2 cellular contexts compared by ENCODE assay signal in genomic region chr3:133663569-133664313, GRCh38.
A peak's percentile ranks its signal among the peaks of the same experiment; 100 is the strongest.
TF ChIP-seq lines count a peak whose summit lies in the region.

No MANE protein-coding gene starts in this region.

TF ChIP-seq in SK-N-SH treated with all-trans-retinoic acid at 6 μM for 48 hours, 23 proteins besides CTCF, POLR2A, EP300 and RAD21 (continued from another document):
- no peak for TF ChIP-seq TSHZ2 (CRISPR knock-in tag; IDR thresholded peaks at IDR 0.05)
- no peak for TF ChIP-seq PATZ1 (CRISPR knock-in tag; IDR thresholded peaks at IDR 0.05; ENCODE audit: borderline replicate concordance)

TF ChIP-seq in HepG2, 621 proteins besides CTCF, POLR2A, EP300 and RAD21 (continued from another document):
- peak; percentile 35; the same call in 1 of the 2 replicates for TF ChIP-seq ARID4A (CRISPR knock-in tag; IDR thresholded peaks at IDR 0.05; ENCODE audit: borderline replicate concordance)
- TF ChIP-seq ZNF597 (CRISPR knock-in tag; IDR thresholded peaks at IDR 0.05), result no peak
- TF ChIP-seq RXRB (CRISPR knock-in tag; IDR thresholded peaks at IDR 0.05; ENCODE audit: borderline replicate concordance), result peak; percentile 61
- TF ChIP-seq RNF2 (conservative IDR thresholded peaks at IDR 0.05; ENCODE audit: low read depth), result no peak
- no peak for TF ChIP-seq NFIC (IDR thresholded peaks at IDR 0.05; ENCODE audit: low read length)
- TF ChIP-seq HMGXB4 (CRISPR knock-in tag; IDR thresholded peaks at IDR 0.05; ENCODE audit: borderline replicate concordance in 1 of 2, low read depth in 1 of 2), result peak; percentile 55 to 70
- TF ChIP-seq ZGPAT (CRISPR knock-in tag; IDR thresholded peaks at IDR 0.05), result 0 out of 2 replicates have a peak, but pooled peaks have one; percentile 30
- 0 out of 2 replicates have a peak, but pooled peaks have one; percentile 48 for TF ChIP-seq ELF3 (CRISPR knock-in tag; IDR thresholded peaks at IDR 0.05)
- TF ChIP-seq NR2C2 (CRISPR knock-in tag; IDR thresholded peaks at IDR 0.05; ENCODE audit: borderline replicate concordance), result peak; percentile 48; the same call in 1 of the 2 replicates
- TF ChIP-seq RARA (CRISPR knock-in tag; IDR thresholded peaks at IDR 0.05), result peak; percentile 55
- TF ChIP-seq SMARCC2 (IDR thresholded peaks at IDR 0.05), result no peak
- TF ChIP-seq SIX1 (CRISPR knock-in tag; IDR thresholded peaks at IDR 0.05; ENCODE audit: borderline replicate concordance), result peak; percentile 78
- 0 out of 2 replicates have a peak, but pooled peaks have one; percentile 31 for TF ChIP-seq HOMEZ (CRISPR knock-in tag; IDR thresholded peaks at IDR 0.05; ENCODE audit: low read depth)
- no peak; the same call in 1 of the 2 replicates for TF ChIP-seq KDM5A (IDR thresholded peaks at IDR 0.05; ENCODE audit: borderline replicate concordance, low read length)
- TF ChIP-seq ZMAT3 (CRISPR knock-in tag; conservative IDR thresholded peaks at IDR 0.05), result 0 out of 2 replicates have a peak, but pooled peaks have one; percentile 21
- TF ChIP-seq ARID5B (CRISPR knock-in tag; IDR thresholded peaks at IDR 0.05), result 0 out of 2 replicates have a peak, but pooled peaks have one; percentile 9
- TF ChIP-seq KAT2B (IDR thresholded peaks at IDR 0.05; ENCODE audit: borderline replicate concordance, low read depth, low read length), result no peak
- peak; percentile 88 for TF ChIP-seq STAG1 (CRISPR knock-in tag; IDR thresholded peaks at IDR 0.05)
- TF ChIP-seq CREB1 (IDR thresholded peaks at IDR 0.05), result no peak
- 0 out of 2 replicates have a peak, but pooled peaks have one; percentile 47 for TF ChIP-seq CREB1 (CRISPR knock-in tag; IDR thresholded peaks at IDR 0.05)
- no peak for TF ChIP-seq CBFB (CRISPR knock-in tag; IDR thresholded peaks at IDR 0.05)
- TF ChIP-seq ZBTB7B (CRISPR knock-in tag; IDR thresholded peaks at IDR 0.05), result peak; percentile 62; the same call in 1 of the 2 replicates
- no peak for TF ChIP-seq ZNF20 (CRISPR knock-in tag; IDR thresholded peaks at IDR 0.05)
- TF ChIP-seq THAP11 (CRISPR knock-in tag; IDR thresholded peaks at IDR 0.05), result peak; percentile 33
- TF ChIP-seq ZNF331 (CRISPR knock-in tag; IDR thresholded peaks at IDR 0.05), result 0 out of 2 replicates have a peak, but pooled peaks have one; percentile 33
- 0 out of 2 replicates have a peak, but pooled peaks have one; percentile 23 for TF ChIP-seq ELF1 (CRISPR knock-in tag; IDR thresholded peaks at IDR 0.05)
- TF ChIP-seq YEATS4 (CRISPR knock-in tag; IDR thresholded peaks at IDR 0.05; ENCODE audit: borderline replicate concordance), result no peak
- TF ChIP-seq TARDBP (CRISPR knock-in tag; IDR thresholded peaks at IDR 0.05), result 0 out of 2 replicates have a peak, but pooled peaks have one; percentile 32
- 0 out of 2 replicates have a peak, but pooled peaks have one; percentile 29 for TF ChIP-seq KAT7 (CRISPR knock-in tag; IDR thresholded peaks at IDR 0.05; ENCODE audit: borderline replicate concordance)
- TF ChIP-seq NFKBIZ (CRISPR knock-in tag; IDR thresholded peaks at IDR 0.05), result 0 out of 2 replicates have a peak, but pooled peaks have one; percentile 47
- TF ChIP-seq SOX6 (IDR thresholded peaks at IDR 0.05), result no peak
- TF ChIP-seq SOX6 (CRISPR knock-in tag; IDR thresholded peaks at IDR 0.05), result 0 out of 2 replicates have a peak, but pooled peaks have one; percentile 10
- 0 out of 2 replicates have a peak, but pooled peaks have one; percentile 28 for TF ChIP-seq IRF2 (CRISPR knock-in tag; IDR thresholded peaks at IDR 0.05)
- no peak for TF ChIP-seq KDM5B (CRISPR knock-in tag; IDR thresholded peaks at IDR 0.05; ENCODE audit: borderline replicate concordance)
- peak; percentile 24 to 40; a peak in 1 of 4 replicates for TF ChIP-seq NR2F1 (CRISPR knock-in tag; IDR thresholded peaks at IDR 0.05)
- 0 out of 2 replicates have a peak, but pooled peaks have one; percentile 41 for TF ChIP-seq ZSCAN31 (CRISPR knock-in tag; IDR thresholded peaks at IDR 0.05; ENCODE audit: low read depth)
- TF ChIP-seq ZNF709 (CRISPR knock-in tag; IDR thresholded peaks at IDR 0.05), result no peak
- peak; percentile 53 for TF ChIP-seq SAP130 (CRISPR knock-in tag; IDR thresholded peaks at IDR 0.05; ENCODE audit: low read depth)
- TF ChIP-seq FOXA3 (CRISPR knock-in tag; IDR thresholded peaks at IDR 0.05), result peak; percentile 16; the same call in 1 of the 2 replicates
- TF ChIP-seq GABPA (IDR thresholded peaks at IDR 0.05; ENCODE audit: low read depth, low read length), result no peak
- 0 out of 2 replicates have a peak, but pooled peaks have one; percentile 32 for TF ChIP-seq GABPA (CRISPR knock-in tag; IDR thresholded peaks at IDR 0.05; ENCODE audit: low read depth)
- 0 out of 2 replicates have a peak, but pooled peaks have one; percentile 36 for TF ChIP-seq ARNTL (CRISPR knock-in tag; IDR thresholded peaks at IDR 0.05)
- no peak for TF ChIP-seq MAZ (IDR thresholded peaks at IDR 0.05; ENCODE audit: borderline replicate concordance, low read depth, low read length)
- 0 out of 2 replicates have a peak, but pooled peaks have one; percentile 30 for TF ChIP-seq MAZ (CRISPR knock-in tag; IDR thresholded peaks at IDR 0.05; ENCODE audit: low read depth)
- TF ChIP-seq KAT8 (CRISPR knock-in tag; IDR thresholded peaks at IDR 0.05), result peak; percentile 56
- no peak for TF ChIP-seq ARID2 (CRISPR knock-in tag; IDR thresholded peaks at IDR 0.05; ENCODE audit: borderline replicate concordance)
- peak; percentile 35; the same call in 1 of the 2 replicates for TF ChIP-seq ZNF501 (CRISPR knock-in tag; IDR thresholded peaks at IDR 0.05)
- no peak for TF ChIP-seq ZFP62 (CRISPR knock-in tag; IDR thresholded peaks at IDR 0.05)
- TF ChIP-seq ZNF772 (CRISPR knock-in tag; IDR thresholded peaks at IDR 0.05), result no peak
- TF ChIP-seq LCORL (IDR thresholded peaks at IDR 0.05), result no peak
- TF ChIP-seq LCORL (CRISPR knock-in tag; IDR thresholded peaks at IDR 0.05), result 0 out of 2 replicates have a peak, but pooled peaks have one; percentile 14
- peak; percentile 50; the same call in 1 of the 2 replicates for TF ChIP-seq KDM3A (CRISPR knock-in tag; IDR thresholded peaks at IDR 0.05; ENCODE audit: low read depth)
- TF ChIP-seq TBX2 (CRISPR knock-in tag; IDR thresholded peaks at IDR 0.05; ENCODE audit: borderline replicate concordance), result peak; percentile 41
- TF ChIP-seq GATAD2A (CRISPR knock-in tag; IDR thresholded peaks at IDR 0.05), result peak; percentile 62
TF ChIP-seq in HepG2: peak in this region for 45.
